2 cellular contexts compared by ENCODE assay signal in the genomic region with DNA sequence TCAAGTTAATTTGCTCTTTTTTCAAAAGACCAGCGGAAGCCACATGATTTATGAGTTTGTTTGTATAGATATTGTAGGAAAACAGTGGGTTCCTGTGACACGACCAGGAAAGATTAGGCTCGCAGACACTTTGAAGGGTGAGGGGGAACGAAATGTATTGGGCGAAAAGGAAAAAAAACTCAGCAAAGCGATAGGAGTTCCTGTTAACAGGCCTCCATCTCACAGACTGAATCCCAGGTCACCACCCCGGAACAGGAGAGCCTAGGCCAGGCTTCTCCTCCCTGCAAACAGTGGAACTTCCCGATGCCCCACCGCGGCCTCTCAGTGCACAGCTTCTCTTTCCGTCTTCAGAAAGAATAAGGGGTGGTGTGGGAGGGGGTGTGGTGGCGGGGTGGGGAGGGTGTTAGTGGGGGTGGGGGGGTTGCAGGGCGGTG.
TF ChIP-seq lines count a peak whose summit lies in the region.

No MANE protein-coding gene starts in this region.

TF ChIP-seq in SK-N-SH, 30 proteins besides CTCF, POLR2A, EP300 and RAD21 (continued from another document):
- TF ChIP-seq, protein P1, sequence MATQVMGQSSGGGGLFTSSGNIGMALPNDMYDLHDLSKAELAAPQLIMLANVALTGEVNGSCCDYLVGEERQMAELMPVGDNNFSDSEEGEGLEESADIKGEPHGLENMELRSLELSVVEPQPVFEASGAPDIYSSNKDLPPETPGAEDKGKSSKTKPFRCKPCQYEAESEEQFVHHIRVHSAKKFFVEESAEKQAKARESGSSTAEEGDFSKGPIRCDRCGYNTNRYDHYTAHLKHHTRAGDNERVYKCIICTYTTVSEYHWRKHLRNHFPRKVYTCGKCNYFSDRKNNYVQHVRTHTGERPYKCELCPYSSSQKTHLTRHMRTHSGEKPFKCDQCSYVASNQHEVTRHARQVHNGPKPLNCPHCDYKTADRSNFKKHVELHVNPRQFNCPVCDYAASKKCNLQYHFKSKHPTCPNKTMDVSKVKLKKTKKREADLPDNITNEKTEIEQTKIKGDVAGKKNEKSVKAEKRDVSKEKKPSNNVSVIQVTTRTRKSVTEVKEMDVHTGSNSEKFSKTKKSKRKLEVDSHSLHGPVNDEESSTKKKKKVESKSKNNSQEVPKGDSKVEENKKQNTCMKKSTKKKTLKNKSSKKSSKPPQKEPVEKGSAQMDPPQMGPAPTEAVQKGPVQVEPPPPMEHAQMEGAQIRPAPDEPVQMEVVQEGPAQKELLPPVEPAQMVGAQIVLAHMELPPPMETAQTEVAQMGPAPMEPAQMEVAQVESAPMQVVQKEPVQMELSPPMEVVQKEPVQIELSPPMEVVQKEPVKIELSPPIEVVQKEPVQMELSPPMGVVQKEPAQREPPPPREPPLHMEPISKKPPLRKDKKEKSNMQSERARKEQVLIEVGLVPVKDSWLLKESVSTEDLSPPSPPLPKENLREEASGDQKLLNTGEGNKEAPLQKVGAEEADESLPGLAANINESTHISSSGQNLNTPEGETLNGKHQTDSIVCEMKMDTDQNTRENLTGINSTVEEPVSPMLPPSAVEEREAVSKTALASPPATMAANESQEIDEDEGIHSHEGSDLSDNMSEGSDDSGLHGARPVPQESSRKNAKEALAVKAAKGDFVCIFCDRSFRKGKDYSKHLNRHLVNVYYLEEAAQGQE (IDR thresholded peaks at IDR 0.05; ENCODE audit: low read depth, low read length): no peak
- TF ChIP-seq, protein P2, sequence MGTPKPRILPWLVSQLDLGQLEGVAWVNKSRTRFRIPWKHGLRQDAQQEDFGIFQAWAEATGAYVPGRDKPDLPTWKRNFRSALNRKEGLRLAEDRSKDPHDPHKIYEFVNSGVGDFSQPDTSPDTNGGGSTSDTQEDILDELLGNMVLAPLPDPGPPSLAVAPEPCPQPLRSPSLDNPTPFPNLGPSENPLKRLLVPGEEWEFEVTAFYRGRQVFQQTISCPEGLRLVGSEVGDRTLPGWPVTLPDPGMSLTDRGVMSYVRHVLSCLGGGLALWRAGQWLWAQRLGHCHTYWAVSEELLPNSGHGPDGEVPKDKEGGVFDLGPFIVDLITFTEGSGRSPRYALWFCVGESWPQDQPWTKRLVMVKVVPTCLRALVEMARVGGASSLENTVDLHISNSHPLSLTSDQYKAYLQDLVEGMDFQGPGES (IDR thresholded peaks at IDR 0.05; ENCODE audit: low read depth, low read length): no peak
- TF ChIP-seq NFIC (IDR thresholded peaks at IDR 0.05; ENCODE audit: borderline replicate concordance): no peak
- no peak for TF ChIP-seq EZH2phosphoT487 (IDR thresholded peaks at IDR 0.05; ENCODE audit: borderline replicate concordance, low read depth)
- TF ChIP-seq RFX5 (IDR thresholded peaks at IDR 0.05; ENCODE audit: low read length): no peak
- no peak for TF ChIP-seq YY1 (IDR thresholded peaks at IDR 0.05; ENCODE audit: low read depth)
- TF ChIP-seq, protein P3, sequence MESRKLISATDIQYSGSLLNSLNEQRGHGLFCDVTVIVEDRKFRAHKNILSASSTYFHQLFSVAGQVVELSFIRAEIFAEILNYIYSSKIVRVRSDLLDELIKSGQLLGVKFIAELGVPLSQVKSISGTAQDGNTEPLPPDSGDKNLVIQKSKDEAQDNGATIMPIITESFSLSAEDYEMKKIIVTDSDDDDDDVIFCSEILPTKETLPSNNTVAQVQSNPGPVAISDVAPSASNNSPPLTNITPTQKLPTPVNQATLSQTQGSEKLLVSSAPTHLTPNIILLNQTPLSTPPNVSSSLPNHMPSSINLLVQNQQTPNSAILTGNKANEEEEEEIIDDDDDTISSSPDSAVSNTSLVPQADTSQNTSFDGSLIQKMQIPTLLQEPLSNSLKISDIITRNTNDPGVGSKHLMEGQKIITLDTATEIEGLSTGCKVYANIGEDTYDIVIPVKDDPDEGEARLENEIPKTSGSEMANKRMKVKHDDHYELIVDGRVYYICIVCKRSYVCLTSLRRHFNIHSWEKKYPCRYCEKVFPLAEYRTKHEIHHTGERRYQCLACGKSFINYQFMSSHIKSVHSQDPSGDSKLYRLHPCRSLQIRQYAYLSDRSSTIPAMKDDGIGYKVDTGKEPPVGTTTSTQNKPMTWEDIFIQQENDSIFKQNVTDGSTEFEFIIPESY (IDR thresholded peaks at IDR 0.05; ENCODE audit: borderline replicate concordance, low read depth): no peak
- TF ChIP-seq FOXM1 (IDR thresholded peaks at IDR 0.05; ENCODE audit: low read depth): no peak
- TF ChIP-seq SMC3 (IDR thresholded peaks at IDR 0.05; ENCODE audit: low read depth, low read length): no peak
- no peak for TF ChIP-seq MXI1 (IDR thresholded peaks at IDR 0.05; ENCODE audit: low read depth, low read length)
- TF ChIP-seq, protein P4, sequence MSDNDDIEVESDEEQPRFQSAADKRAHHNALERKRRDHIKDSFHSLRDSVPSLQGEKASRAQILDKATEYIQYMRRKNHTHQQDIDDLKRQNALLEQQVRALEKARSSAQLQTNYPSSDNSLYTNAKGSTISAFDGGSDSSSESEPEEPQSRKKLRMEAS (IDR thresholded peaks at IDR 0.05; ENCODE audit: low read depth): no peak
- no peak for TF ChIP-seq NRF1 (IDR thresholded peaks at IDR 0.05; ENCODE audit: low read depth, low read length)
- TF ChIP-seq, protein P5, sequence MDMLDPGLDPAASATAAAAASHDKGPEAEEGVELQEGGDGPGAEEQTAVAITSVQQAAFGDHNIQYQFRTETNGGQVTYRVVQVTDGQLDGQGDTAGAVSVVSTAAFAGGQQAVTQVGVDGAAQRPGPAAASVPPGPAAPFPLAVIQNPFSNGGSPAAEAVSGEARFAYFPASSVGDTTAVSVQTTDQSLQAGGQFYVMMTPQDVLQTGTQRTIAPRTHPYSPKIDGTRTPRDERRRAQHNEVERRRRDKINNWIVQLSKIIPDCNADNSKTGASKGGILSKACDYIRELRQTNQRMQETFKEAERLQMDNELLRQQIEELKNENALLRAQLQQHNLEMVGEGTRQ (IDR thresholded peaks at IDR 0.05; ENCODE audit: borderline replicate concordance, low read depth, low read length): no peak
- TF ChIP-seq TCF12 (IDR thresholded peaks at IDR 0.05): no peak
- TF ChIP-seq CHD2 (IDR thresholded peaks at IDR 0.05; ENCODE audit: low read length, partially characterized antibody): no peak
- no peak for TF ChIP-seq FOXJ3 (CRISPR knock-in tag; IDR thresholded peaks at IDR 0.05)
- no peak for TF ChIP-seq JUND (IDR thresholded peaks at IDR 0.05)

TF ChIP-seq in SK-N-SH treated with all-trans-retinoic acid at 6 μM for 48 hours, 23 proteins besides CTCF, POLR2A, EP300 and RAD21 (continued from another document):
- TF ChIP-seq, protein P6, sequence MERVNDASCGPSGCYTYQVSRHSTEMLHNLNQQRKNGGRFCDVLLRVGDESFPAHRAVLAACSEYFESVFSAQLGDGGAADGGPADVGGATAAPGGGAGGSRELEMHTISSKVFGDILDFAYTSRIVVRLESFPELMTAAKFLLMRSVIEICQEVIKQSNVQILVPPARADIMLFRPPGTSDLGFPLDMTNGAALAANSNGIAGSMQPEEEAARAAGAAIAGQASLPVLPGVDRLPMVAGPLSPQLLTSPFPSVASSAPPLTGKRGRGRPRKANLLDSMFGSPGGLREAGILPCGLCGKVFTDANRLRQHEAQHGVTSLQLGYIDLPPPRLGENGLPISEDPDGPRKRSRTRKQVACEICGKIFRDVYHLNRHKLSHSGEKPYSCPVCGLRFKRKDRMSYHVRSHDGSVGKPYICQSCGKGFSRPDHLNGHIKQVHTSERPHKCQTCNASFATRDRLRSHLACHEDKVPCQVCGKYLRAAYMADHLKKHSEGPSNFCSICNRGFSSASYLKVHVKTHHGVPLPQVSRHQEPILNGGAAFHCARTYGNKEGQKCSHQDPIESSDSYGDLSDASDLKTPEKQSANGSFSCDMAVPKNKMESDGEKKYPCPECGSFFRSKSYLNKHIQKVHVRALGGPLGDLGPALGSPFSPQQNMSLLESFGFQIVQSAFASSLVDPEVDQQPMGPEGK (CRISPR knock-in tag; IDR thresholded peaks at IDR 0.05; ENCODE audit: borderline replicate concordance): no peak
- TF ChIP-seq PPARA (CRISPR knock-in tag; IDR thresholded peaks at IDR 0.05; ENCODE audit: borderline replicate concordance): no peak
- no peak for TF ChIP-seq ZFP30 (CRISPR knock-in tag; IDR thresholded peaks at IDR 0.05)
- TF ChIP-seq, protein P7, sequence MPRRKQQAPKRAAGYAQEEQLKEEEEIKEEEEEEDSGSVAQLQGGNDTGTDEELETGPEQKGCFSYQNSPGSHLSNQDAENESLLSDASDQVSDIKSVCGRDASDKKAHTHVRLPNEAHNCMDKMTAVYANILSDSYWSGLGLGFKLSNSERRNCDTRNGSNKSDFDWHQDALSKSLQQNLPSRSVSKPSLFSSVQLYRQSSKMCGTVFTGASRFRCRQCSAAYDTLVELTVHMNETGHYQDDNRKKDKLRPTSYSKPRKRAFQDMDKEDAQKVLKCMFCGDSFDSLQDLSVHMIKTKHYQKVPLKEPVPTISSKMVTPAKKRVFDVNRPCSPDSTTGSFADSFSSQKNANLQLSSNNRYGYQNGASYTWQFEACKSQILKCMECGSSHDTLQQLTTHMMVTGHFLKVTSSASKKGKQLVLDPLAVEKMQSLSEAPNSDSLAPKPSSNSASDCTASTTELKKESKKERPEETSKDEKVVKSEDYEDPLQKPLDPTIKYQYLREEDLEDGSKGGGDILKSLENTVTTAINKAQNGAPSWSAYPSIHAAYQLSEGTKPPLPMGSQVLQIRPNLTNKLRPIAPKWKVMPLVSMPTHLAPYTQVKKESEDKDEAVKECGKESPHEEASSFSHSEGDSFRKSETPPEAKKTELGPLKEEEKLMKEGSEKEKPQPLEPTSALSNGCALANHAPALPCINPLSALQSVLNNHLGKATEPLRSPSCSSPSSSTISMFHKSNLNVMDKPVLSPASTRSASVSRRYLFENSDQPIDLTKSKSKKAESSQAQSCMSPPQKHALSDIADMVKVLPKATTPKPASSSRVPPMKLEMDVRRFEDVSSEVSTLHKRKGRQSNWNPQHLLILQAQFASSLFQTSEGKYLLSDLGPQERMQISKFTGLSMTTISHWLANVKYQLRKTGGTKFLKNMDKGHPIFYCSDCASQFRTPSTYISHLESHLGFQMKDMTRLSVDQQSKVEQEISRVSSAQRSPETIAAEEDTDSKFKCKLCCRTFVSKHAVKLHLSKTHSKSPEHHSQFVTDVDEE (CRISPR knock-in tag; IDR thresholded peaks at IDR 0.05): no peak
- TF ChIP-seq, protein P8, sequence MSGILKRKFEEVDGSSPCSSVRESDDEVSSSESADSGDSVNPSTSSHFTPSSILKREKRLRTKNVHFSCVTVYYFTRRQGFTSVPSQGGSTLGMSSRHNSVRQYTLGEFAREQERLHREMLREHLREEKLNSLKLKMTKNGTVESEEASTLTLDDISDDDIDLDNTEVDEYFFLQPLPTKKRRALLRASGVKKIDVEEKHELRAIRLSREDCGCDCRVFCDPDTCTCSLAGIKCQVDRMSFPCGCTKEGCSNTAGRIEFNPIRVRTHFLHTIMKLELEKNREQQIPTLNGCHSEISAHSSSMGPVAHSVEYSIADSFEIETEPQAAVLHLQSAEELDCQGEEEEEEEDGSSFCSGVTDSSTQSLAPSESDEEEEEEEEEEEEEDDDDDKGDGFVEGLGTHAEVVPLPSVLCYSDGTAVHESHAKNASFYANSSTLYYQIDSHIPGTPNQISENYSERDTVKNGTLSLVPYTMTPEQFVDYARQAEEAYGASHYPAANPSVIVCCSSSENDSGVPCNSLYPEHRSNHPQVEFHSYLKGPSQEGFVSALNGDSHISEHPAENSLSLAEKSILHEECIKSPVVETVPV (CRISPR knock-in tag; IDR thresholded peaks at IDR 0.05): no peak
- TF ChIP-seq BACH2 (CRISPR knock-in tag; IDR thresholded peaks at IDR 0.05; ENCODE audit: borderline replicate concordance): no peak
- TF ChIP-seq TCF4 (CRISPR knock-in tag; IDR thresholded peaks at IDR 0.05; ENCODE audit: borderline replicate concordance): no peak
